Comparison of ENCODE assay signal across 1 cellular context in genomic region chr15:89167267-89168176, GRCh38.
TF ChIP-seq lines count a peak whose summit lies in the region.

No MANE protein-coding gene starts in this region.

TF ChIP-seq in GM23338, 12 proteins besides CTCF, POLR2A, EP300 and RAD21 (continued from another document):
- no peak for TF ChIP-seq ZNF462 (CRISPR knock-in tag; IDR thresholded peaks at IDR 0.05)
- no peak for TF ChIP-seq JUNB (IDR thresholded peaks at IDR 0.05; ENCODE audit: unreplicated experiment)
- TF ChIP-seq EZH2 (IDR thresholded peaks at IDR 0.05; ENCODE audit: low read depth, unreplicated experiment): no peak
- TF ChIP-seq STAT1 (IDR thresholded peaks at IDR 0.05; ENCODE audit: unreplicated experiment): no peak
- no peak for TF ChIP-seq ZNF331 (CRISPR knock-in tag; IDR thresholded peaks at IDR 0.05; ENCODE audit: low read depth)
- TF ChIP-seq REST (IDR thresholded peaks at IDR 0.05; ENCODE audit: unreplicated experiment): no peak
- TF ChIP-seq EZH2phosphoT487 (IDR thresholded peaks at IDR 0.05; ENCODE audit: unreplicated experiment): no peak
- no peak for TF ChIP-seq ETS1 (IDR thresholded peaks at IDR 0.05)
